In genomic region chr2:176637134-176637496, GRCh38 we compare ENCODE assay signal across 8 cellular contexts.
DNase-seq lines count a peak whose midpoint lies in the region; ATAC-seq and TF ChIP-seq lines count a peak whose summit lies in the region.

No MANE protein-coding gene starts in this region.

- CTCF ChIA-PET in PC-9 (lab: Charles Lee), result interaction anchor here (1.0 to 2.2 kb wide), 2 partner anchors 83 to 182 kb away, joined by 6 to 18 read pairs; no protein-coding TSS in a partner anchor

- H4K20me1 ChIP-seq in PC-9 (ENCODE audit: insufficient read depth), result no peaks in the 10 kb centered on the region

- DNase-seq in GM06990 (ENCODE audit: extremely low read depth, insufficient read length) (no peak), PC-9 (no peak), psoas muscle (no peak), retina (no peak), DMS114 treated with DMSO at 0.1 percent for 48 hours (lab: John Stamatoyannopoulos, UW; ENCODE audit: unreplicated experiment) (no peak)
- DNase-seq in effector CD4-positive, alpha-beta T cell, result no peak

- BruUV-seq in PC-9 (replicated peaks; lab: Mats Ljungman, UMichigan), result no TSS peak

- no peaks in the 10 kb centered on the region for H3F3A ChIP-seq in PC-9 (ENCODE audit: insufficient read depth, low read depth)

- H3K4me1 ChIP-seq in PC-9 (replicated peaks; ENCODE audit: insufficient read depth) (no peaks in the 10 kb centered on the region), esophagus (ENCODE audit: control insufficient read depth in 2 of 2, insufficient read depth in 2 of 2, low read length in 1 of 2) (no peaks in the 10 kb centered on the region), psoas muscle (no peaks in the 10 kb centered on the region)

- POLR2A ChIA-PET in PC-9 (lab: Charles Lee; ENCODE audit: unreplicated experiment), result interaction anchor here (0.6 kb wide), 1 partner anchor 509 kb away, joined by 3 read pairs; no protein-coding TSS in a partner anchor

- no peak overlapping the region for H2AFZ ChIP-seq in PC-9

- no peaks in the 10 kb centered on the region for H3K79me2 ChIP-seq in PC-9 (ENCODE audit: low read depth)

- ATAC-seq in psoas muscle, result peak in 2 of 4 donors; percentile 2 to 11
- ATAC-seq in HG03378 (IDR thresholded peaks at IDR 0.05; ENCODE audit: unreplicated experiment), result no peak

- H3K27me3 ChIP-seq in GM06990 (replicated peaks; ENCODE audit: control insufficient read depth, insufficient read depth, low read length) (no peaks in the 10 kb centered on the region; the same call in 1 of the 2 replicates), PC-9 (ENCODE audit: insufficient read depth, low read depth) (no peaks in the 10 kb centered on the region), esophagus (ENCODE audit: control insufficient read depth in 1 of 2, insufficient read depth in 2 of 2, low read length in 2 of 2) (peaks cover 3 to 10% of the 10 kb centered on the region in 2 donors), psoas muscle (ENCODE audit: insufficient read depth in 3 of 3, low read length in 2 of 3) (peaks cover 0 to 16% (median 0%) of the 10 kb centered on the region in 3 donors)

- no peaks in the 10 kb centered on the region for H3K36me3 ChIP-seq in GM06990 (ENCODE audit: control insufficient read depth, insufficient read depth, low read length)
- H3K36me3 ChIP-seq in PC-9 (ENCODE audit: low read depth), result no peaks in the 10 kb centered on the region
- H3K36me3 ChIP-seq in esophagus (ENCODE audit: control insufficient read depth in 2 of 2, insufficient read depth in 2 of 2, low read length in 1 of 2), result no peaks in the 10 kb centered on the region
- no peaks in the 10 kb centered on the region for H3K36me3 ChIP-seq in psoas muscle (ENCODE audit: insufficient read depth in 1 of 2, low read depth in 1 of 2)

- intact Hi-C loops in PC-9 (cut with micrococcal nuclease; ENCODE audit: unreplicated experiment), result loop anchor here (2.0 kb wide), 1 partner anchor 74 kb away; no protein-coding TSS in a partner anchor
- intact Hi-C loops in psoas muscle (cut with DNase I), result loop anchor here (5.0 kb wide), 4 partner anchors 85 to 510 kb away; partner anchors contain the start of gene HOXD8 (in 1 of the 2)

- 26% methylated on average over 13 of the region's 13 CpGs for WGBS in esophagus, 2 donors
- 52 to 60% (median 53%) methylated on average over 13 of the region's 13 CpGs for WGBS in psoas muscle, 3 donors

- H3K9me3 ChIP-seq in PC-9 (ENCODE audit: insufficient read depth, low read depth) (no peaks in the 10 kb centered on the region), esophagus (ENCODE audit: control insufficient read depth in 2 of 2, insufficient read depth in 1 of 2, low read depth in 1 of 2, low read length in 1 of 2) (no peaks in the 10 kb centered on the region), psoas muscle (no peaks in the 10 kb centered on the region)

- H3K4me2 ChIP-seq in PC-9, result peak overlapping the region; percentile 61; the same call in 1 of the 2 replicates

- H3K27ac ChIP-seq in PC-9 (no peak overlapping the region), esophagus (ENCODE audit: low read depth in 2 of 2, low read length in 1 of 2) (peak overlapping the region in 1 of 2 donors; percentile 47), psoas muscle (peak overlapping the region; percentile 39)

- no peak for TF ChIP-seq CTCF in GM06990 (IDR thresholded peaks at IDR 0.05; ENCODE audit: insufficient read depth, low read length, poor library complexity, severe bottlenecking)
- TF ChIP-seq CTCF in PC-9 (conservative IDR thresholded peaks at IDR 0.05), result no peak
- TF ChIP-seq CTCF in psoas muscle (IDR thresholded peaks at IDR 0.05), result no peak

- no peaks in the 10 kb centered on the region for H3K9me2 ChIP-seq in PC-9 (ENCODE audit: insufficient read depth)

- H3K4me3 ChIP-seq in GM06990 (replicated peaks; ENCODE audit: low read depth, low read length) (peak overlapping the region; percentile 70), PC-9 (no peak overlapping the region), esophagus (ENCODE audit: low read depth in 1 of 2, low read length in 2 of 2) (peak overlapping the region; percentile 52 to 64), psoas muscle (peak overlapping the region; percentile 87)
